In genomic region chr6:111137489-111138093, GRCh38 we compare ENCODE assay signal across 2 cellular contexts. TPM values are rescaled to one million over a fixed set of nuclear protein-coding genes. Genes with fewer than 3 reads are reported as not detected.
"Had no signal": no experiment of that assay in that cellular context is flagged by ENCODE, and none has a peak within 500 bp of the region (broad histone marks: within the 10 kb centered on the region; RNA-seq: fewer than 3 reads in every experiment).

No MANE protein-coding gene starts in this region.

RNA-seq across cellular contexts. Expression of gene SLC16A10, which starts 50.3 kb away (rescaled TPM):
- total RNA-seq: osteocyte, pulmonary artery endothelial cell had no signal
